ENCODE assay signal across 8 cellular contexts in the genomic region with DNA sequence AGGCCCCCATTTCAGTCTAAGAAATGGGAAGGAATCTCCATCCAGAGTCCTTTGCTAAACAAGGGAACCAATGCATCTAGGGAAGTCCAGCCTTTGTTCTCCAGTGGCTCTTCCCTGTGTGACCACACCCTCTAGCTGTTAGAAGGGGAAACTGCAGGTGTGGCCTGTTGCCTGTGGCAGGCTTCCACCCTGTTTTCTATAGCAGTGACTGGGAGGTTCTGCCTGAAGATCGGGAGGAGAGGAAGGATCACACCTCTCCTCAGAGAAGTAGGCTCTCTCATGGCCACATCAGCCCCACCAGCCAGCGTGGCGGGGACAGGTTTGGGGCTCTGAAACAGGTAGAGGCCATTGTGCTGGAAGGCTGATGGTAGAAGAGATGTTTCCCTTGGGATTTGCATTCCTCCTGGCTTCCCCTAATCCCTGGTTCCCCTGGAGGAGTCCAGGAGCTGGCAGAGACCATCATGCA. TPM values are rescaled to one million over a fixed set of nuclear protein-coding genes. Genes with fewer than 3 reads are reported as not detected.
DNase-seq lines count a peak whose midpoint lies in the region; ATAC-seq and TF ChIP-seq lines count a peak whose summit lies in the region.

No MANE protein-coding gene starts in this region.

- intact Hi-C loops in ovary (cut with DNase I): no loop called here

- H3K27ac ChIP-seq in WERI-Rb-1: peak overlapping the region; percentile 50; the same call in 1 of the 2 replicates
- H3K27ac ChIP-seq in ovary: no peak overlapping the region

- no peaks in the 10 kb centered on the region for H3K9me3 ChIP-seq in WERI-Rb-1 (ENCODE audit: severe bottlenecking)
- H3K9me3 ChIP-seq in ovary: no peaks in the 10 kb centered on the region

- peak; percentile 3 for TF ChIP-seq CTCF in GM12801 (IDR thresholded peaks at IDR 0.05; ENCODE audit: extremely low read depth, insufficient read length)
- TF ChIP-seq CTCF in WERI-Rb-1 (IDR thresholded peaks at IDR 0.05; ENCODE audit: low read depth, low read length): peak; percentile 92
- TF ChIP-seq CTCF in ovary (IDR thresholded peaks at IDR 0.05): peak in 2 of 3 donors; percentile 39 to 54

- peaks cover 21% of the 10 kb centered on the region for H3K36me3 ChIP-seq in WERI-Rb-1
- no peaks in the 10 kb centered on the region for H3K36me3 ChIP-seq in ovary

- no peak for TF ChIP-seq EP300 in ovary (IDR thresholded peaks at IDR 0.05)

- H3K4me1 ChIP-seq in ovary (ENCODE audit: insufficient read depth): no peaks in the 10 kb centered on the region

- H3K27me3 ChIP-seq in WERI-Rb-1 (ENCODE audit: insufficient read depth, low read depth, severe bottlenecking) (no peaks in the 10 kb centered on the region), ovary (no peaks in the 10 kb centered on the region)

- WGBS in ovary, 3 donors: 54 to 68% (median 66%) methylated on average over 3 of the region's 3 CpGs

- ATAC-seq in HG02642 (IDR thresholded peaks at IDR 0.05; ENCODE audit: poor library complexity, unreplicated experiment) (no peak), GM21723 (IDR thresholded peaks at IDR 0.05; ENCODE audit: unreplicated experiment) (no peak)

- no peak overlapping the region for H3K4me3 ChIP-seq in WERI-Rb-1 (ENCODE audit: low read depth, low read length)
- H3K4me3 ChIP-seq in ovary: no peak overlapping the region

- TF ChIP-seq POLR2A in ovary (IDR thresholded peaks at IDR 0.05): no peak

- DNase-seq in AG08396 (ENCODE audit: low spot score) (peak; percentile 61), NCI-H1105 treated with DMSO at 0.1 percent for 48 hours (lab: John Stamatoyannopoulos, UW) (peak; percentile 49), WERI-Rb-1 (peak; percentile 76), glomerular visceral epithelial cell (ENCODE audit: extremely low spot score) (peak; percentile 71), ovary (peak in 2 of 5 donors; percentile 28 to 56)

RNA-seq across cellular contexts. Expression of gene TRIM8, which starts 47.7 kb away (rescaled TPM):
- 100 to 1,000 TPM in 2 of 7 donors, 10 to 100 TPM in 5; 48.5 to 120 (median 91.7) TPM for total RNA-seq in ovary
- polyA plus RNA-seq in ovary: 10 to 100 TPM; 74.7 to 84.3 TPM

Comparison
In these comparisons a context has a peak if more than half of its experiments do, and no peak if none do; other contexts are left out.
1. CTCF ChIP-seq: peak in every context shown above with its lines; median percentile 92 in WERI-Rb-1; 46 in ovary; 3 in GM12801.